In the genomic region with DNA sequence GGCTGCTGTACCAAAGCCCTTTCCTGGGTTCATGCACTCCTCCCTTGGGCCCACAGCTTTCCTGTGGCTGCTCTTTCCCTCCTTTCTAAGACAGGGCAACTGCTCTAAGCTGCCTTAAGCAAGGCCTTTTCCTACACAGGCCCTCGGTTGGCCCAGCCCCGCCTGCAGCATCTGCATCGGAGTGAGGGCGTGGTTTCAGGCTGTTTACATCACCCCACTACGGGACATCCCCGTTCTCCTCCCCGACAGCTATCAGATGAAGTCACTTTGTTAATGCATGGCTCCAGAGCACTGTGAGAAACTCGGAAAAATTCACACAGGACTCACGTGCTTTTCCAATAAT, we compare ENCODE assay signal across 12 cellular contexts. TPM values are rescaled to one million over a fixed set of nuclear protein-coding genes. Genes with fewer than 3 reads are reported as not detected.
DNase-seq lines count a peak whose midpoint lies in the region; ATAC-seq, FAIRE-seq and TF ChIP-seq lines count a peak whose summit lies in the region.
"Had no signal": no experiment of that assay in that cellular context is flagged by ENCODE, and none has a peak within 500 bp of the region (broad histone marks: within the 10 kb centered on the region; RNA-seq: fewer than 3 reads in every experiment).

No MANE protein-coding gene starts in this region.

- dilution Hi-C loops in keratinocyte (cut with MboI; ENCODE audit: extremely low pct_ligation_motif_present, low sequenced_read_pairs) = no loop called here

- H3K9me1 ChIP-seq in keratinocyte (ENCODE audit: control insufficient read depth, extremely low read depth, insufficient read depth, low read length) = no peaks in the 10 kb centered on the region

- H3K4me2 ChIP-seq in GM23248 (ENCODE audit: unreplicated experiment) (no peak overlapping the region), keratinocyte (ENCODE audit: control insufficient read depth, extremely low read depth, insufficient read depth, low read depth, low read length) (no peak overlapping the region)

- POLR2A ChIA-PET in CD4-positive, alpha-beta T cell (lab: Charles Lee) = interaction anchor here (1.0 kb wide), 1 partner anchor 43 kb away, joined by 4 read pairs; a partner anchor contains a TSS
- POLR2A ChIA-PET in activated CD8-positive, alpha-beta T cell treated with anti-CD3 and anti-CD28 coated beads, Interleukin-2, amount 10 ng/mL, durations not matched to agents 7 days and 5 days (lab: Charles Lee) = interaction anchor here (0.6 kb wide), 1 partner anchor 22 kb away, joined by 5 read pairs; no protein-coding TSS in a partner anchor

- no peak overlapping the region for H3K9ac ChIP-seq in GM23248
- H3K9ac ChIP-seq in keratinocyte (ENCODE audit: control insufficient read depth, extremely low read depth, insufficient read depth, low read length) = no peak overlapping the region

- H3K4me3 ChIP-seq in GM23248 (no peak overlapping the region), keratinocyte (ENCODE audit: control insufficient read depth in 2 of 3, extremely low read depth in 1 of 3, insufficient read depth in 2 of 3, low read depth in 1 of 3, low read length in 3 of 3) (no peak overlapping the region), aorta (ENCODE audit: low read length in 2 of 2) (no peak overlapping the region), spleen (no peak overlapping the region)

- 0 out of 2 replicates have a peak, but pooled peaks cover 5% of the 10 kb centered on the region for H3F3A ChIP-seq in GM23248 (ENCODE audit: insufficient read depth)

- intact Hi-C loops in CD4-positive, alpha-beta T cell (cut with DNase I, micrococcal nuclease) = loop anchor here in 1 of 2 experiments (5.0 kb wide), 1 partner anchor 153 kb away; a partner anchor contains a TSS
- intact Hi-C loops in aorta (cut with DNase I) = no loop called here
- intact Hi-C loops in spleen (cut with DNase I; ENCODE audit: low total_unique reads) = no loop called here

- CTCF ChIA-PET in CD4-positive, alpha-beta T cell (lab: Charles Lee) = no interaction called here
- CTCF ChIA-PET in activated CD8-positive, alpha-beta T cell treated with anti-CD3 and anti-CD28 coated beads, Interleukin-2, amount 10 ng/mL, durations not matched to agents 7 days and 5 days (lab: Charles Lee) = interaction anchor here (0.7 kb wide), 1 partner anchor 15 kb away, joined by 3 read pairs; a partner anchor contains a TSS

- H4K20me1 ChIP-seq in GM23248 (ENCODE audit: insufficient read depth) (no peaks in the 10 kb centered on the region), keratinocyte (ENCODE audit: control insufficient read depth, extremely low read depth, insufficient read depth, low read length) (peaks cover 3% of the 10 kb centered on the region)

- no peaks in the 10 kb centered on the region for H3K27me3 ChIP-seq in CD4-positive, alpha-beta T cell (ENCODE audit: control insufficient read depth, insufficient read depth, low read length)
- no peaks in the 10 kb centered on the region for H3K27me3 ChIP-seq in GM23248 (replicated peaks; ENCODE audit: insufficient read depth)
- H3K27me3 ChIP-seq in keratinocyte (ENCODE audit: control insufficient read depth, extremely low read depth, insufficient read depth, low read length) = no peaks in the 10 kb centered on the region
- H3K27me3 ChIP-seq in aorta (ENCODE audit: control insufficient read depth in 1 of 2, insufficient read depth in 2 of 2, low read length in 1 of 2) = no peaks in the 10 kb centered on the region
- H3K27me3 ChIP-seq in spleen (replicated peaks in 1 of 7) = no peaks in the 10 kb centered on the region

- H3K36me3 ChIP-seq in GM23248 (ENCODE audit: low read depth) (peaks cover 9% of the 10 kb centered on the region), keratinocyte (ENCODE audit: control insufficient read depth in 2 of 2, extremely low read depth in 1 of 2, insufficient read depth in 2 of 2, low read length in 2 of 2) (peaks cover 29 to 38% of the 10 kb centered on the region in 2 experiments), aorta (ENCODE audit: control insufficient read depth in 1 of 2, insufficient read depth in 2 of 2, low read length in 1 of 2) (peaks cover 3 to 11% of the 10 kb centered on the region in 2 donors), spleen (peaks cover 0 to 65% (median 38%) of the 10 kb centered on the region in 6 donors)

- TF ChIP-seq CTCF in CD4-positive, alpha-beta T cell (IDR thresholded peaks at IDR 0.05) = no peak
- TF ChIP-seq CTCF in keratinocyte (optimal IDR thresholded peaks at IDR 0.05 in 1 of 3, IDR thresholded peaks at IDR 0.05 in 1 of 3, conservative IDR thresholded peaks at IDR 0.05 in 1 of 3; ENCODE audit: extremely low read depth in 1 of 3, insufficient read depth in 2 of 3, low read length in 3 of 3) (no peak), spleen (IDR thresholded peaks at IDR 0.05 in 8 of 11, conservative IDR thresholded peaks at IDR 0.05 in 3 of 11) (no peak)

- 60 to 71% methylated on average over 9 of the region's 9 CpGs for WGBS in GM23248 (ENCODE audit: low coverage in 1 of 2, low lambda C conversion rate in 2 of 2, missing lambda C conversion rate in 2 of 2), 2 experiments
- WGBS in aorta, 2 donors = 82 to 83% methylated on average over 9 of the region's 9 CpGs
- WGBS in spleen, 5 donors = 60 to 85% (median 74%) methylated on average over 9 of the region's 9 CpGs

- no peaks in the 10 kb centered on the region for H3K9me3 ChIP-seq in CD4-positive, alpha-beta T cell (ENCODE audit: control insufficient read depth, low read length)
- H3K9me3 ChIP-seq in GM23248 (ENCODE audit: low read depth) (no peaks in the 10 kb centered on the region), keratinocyte (ENCODE audit: control insufficient read depth, low read depth, low read length) (no peaks in the 10 kb centered on the region), aorta (ENCODE audit: control insufficient read depth, low read length) (no peaks in the 10 kb centered on the region), spleen (no peaks in the 10 kb centered on the region)

- no peak for FAIRE-seq in keratinocyte (lab: Jason Lieb, UNC)

- H3K27ac Mint-ChIP-seq in CD4-positive, alpha-beta T cell = no peak overlapping the region
- peak overlapping the region; percentile 2 for H3K27ac Mint-ChIP-seq in activated CD8-positive, alpha-beta T cell treated with anti-CD3 and anti-CD28 coated beads, Interleukin-2, amount 10 ng/mL, durations not matched to agents 7 days and 5 days
- H3K27ac Mint-ChIP-seq: HFFc6 had no signal

- no peaks in the 10 kb centered on the region for H3K9me2 ChIP-seq in GM23248 (ENCODE audit: insufficient read depth)

- H3K27ac ChIP-seq in CD4-positive, alpha-beta T cell (ENCODE audit: low read depth, low read length) = no peak overlapping the region
- H3K27ac ChIP-seq in GM23248 = no peak overlapping the region
- H3K27ac ChIP-seq in keratinocyte (ENCODE audit: control insufficient read depth, insufficient read depth, low read length) = peak overlapping the region; percentile 50
- no peak overlapping the region for H3K27ac ChIP-seq in aorta (ENCODE audit: low read depth in 1 of 2, low read length in 2 of 2)
- H3K27ac ChIP-seq in spleen = no peak overlapping the region

- no peak for ATAC-seq in CD4-positive, alpha-beta T cell (ENCODE audit: poor library complexity)
- no peak for ATAC-seq in activated CD8-positive, alpha-beta T cell treated with anti-CD3 and anti-CD28 coated beads, Interleukin-2, amount 10 ng/mL, durations not matched to agents 7 days and 5 days
- ATAC-seq in aorta (ENCODE audit: low FRiP score) (no peak), SK-N-SH treated with all-trans-retinoic acid at 6 μM for 48 hours (no peak)
- ATAC-seq: naive thymus-derived CD8-positive, alpha-beta T cell had no signal

- DNase-seq in CD4-positive, alpha-beta T cell = no peak
- DNase-seq in GM23248 (peak; percentile 12), keratinocyte (ENCODE audit: low read depth, low spot score) (no peak), aorta (no peak), spleen (no peak), NCI-H774 (lab: John Stamatoyannopoulos, UW) (no peak)
- no peak for DNase-seq in activated CD8-positive, alpha-beta T cell treated with anti-CD3 and anti-CD28 coated beads, Interleukin-2, amount 10 ng/mL, durations not matched to agents 7 days and 5 days
- DNase-seq: activated CD4-positive, alpha-beta T cell treated with anti-CD3 and anti-CD28 coated beads, Interleukin-2, amount 10 ng/mL, durations not matched to agents 7 days and 5 days; HFFc6; naive thymus-derived CD8-positive, alpha-beta T cell; NCI-H446 treated with DMSO at 0.1 percent for 48 hours had no signal

- no peaks in the 10 kb centered on the region for H3K27me3 Mint-ChIP-seq in CD4-positive, alpha-beta T cell
- no peaks in the 10 kb centered on the region for H3K27me3 Mint-ChIP-seq in activated CD8-positive, alpha-beta T cell treated with anti-CD3 and anti-CD28 coated beads, Interleukin-2, amount 10 ng/mL, durations not matched to agents 7 days and 5 days (ENCODE audit: low read depth)
- H3K27me3 Mint-ChIP-seq: activated CD4-positive, alpha-beta T cell treated with anti-CD3 and anti-CD28 coated beads, Interleukin-2, amount 10 ng/mL, durations not matched to agents 7 days and 5 days; naive thymus-derived CD8-positive, alpha-beta T cell had no signal

- peaks cover 35% of the 10 kb centered on the region for H3K4me1 Mint-ChIP-seq in CD4-positive, alpha-beta T cell (ENCODE audit: low read depth)
- peaks cover 35% of the 10 kb centered on the region for H3K4me1 Mint-ChIP-seq in activated CD8-positive, alpha-beta T cell treated with anti-CD3 and anti-CD28 coated beads, Interleukin-2, amount 10 ng/mL, durations not matched to agents 7 days and 5 days (ENCODE audit: low read depth)

- no peaks in the 10 kb centered on the region for H3K9me3 Mint-ChIP-seq in CD4-positive, alpha-beta T cell
- no peaks in the 10 kb centered on the region for H3K9me3 Mint-ChIP-seq in activated CD8-positive, alpha-beta T cell treated with anti-CD3 and anti-CD28 coated beads, Interleukin-2, amount 10 ng/mL, durations not matched to agents 7 days and 5 days (ENCODE audit: insufficient read depth)
- H3K9me3 Mint-ChIP-seq: activated CD4-positive, alpha-beta T cell treated with anti-CD3 and anti-CD28 coated beads, Interleukin-2, amount 10 ng/mL, durations not matched to agents 7 days and 5 days; HFFc6; naive thymus-derived CD8-positive, alpha-beta T cell had no signal

- H3K79me2 ChIP-seq in GM23248 (ENCODE audit: insufficient read depth) (peaks cover 58% of the 10 kb centered on the region), keratinocyte (ENCODE audit: control insufficient read depth, insufficient read depth, low read length) (peaks cover 38% of the 10 kb centered on the region)

- no peak overlapping the region for H2AFZ ChIP-seq in GM23248
- H2AFZ ChIP-seq in keratinocyte (ENCODE audit: control insufficient read depth, low read length) = no peak overlapping the region

- no peak for TF ChIP-seq POLR2A in spleen (IDR thresholded peaks at IDR 0.05)

- H3K4me3 Mint-ChIP-seq in CD4-positive, alpha-beta T cell = peak overlapping the region; percentile 79
- H3K4me3 Mint-ChIP-seq in activated CD8-positive, alpha-beta T cell treated with anti-CD3 and anti-CD28 coated beads, Interleukin-2, amount 10 ng/mL, durations not matched to agents 7 days and 5 days = no peak overlapping the region
- H3K4me3 Mint-ChIP-seq: activated CD4-positive, alpha-beta T cell treated with anti-CD3 and anti-CD28 coated beads, Interleukin-2, amount 10 ng/mL, durations not matched to agents 7 days and 5 days; HFFc6 had no signal

- peaks cover 52% of the 10 kb centered on the region for H3K36me3 Mint-ChIP-seq in CD4-positive, alpha-beta T cell (ENCODE audit: low read depth)
- H3K36me3 Mint-ChIP-seq in activated CD8-positive, alpha-beta T cell treated with anti-CD3 and anti-CD28 coated beads, Interleukin-2, amount 10 ng/mL, durations not matched to agents 7 days and 5 days (ENCODE audit: low read depth) = peaks cover 44% of the 10 kb centered on the region

- in situ Hi-C loops in GM23248 (cut with MboI) = no loop called here

- H3K4me1 ChIP-seq in GM23248 (ENCODE audit: insufficient read depth) = peaks cover 13% of the 10 kb centered on the region
- H3K4me1 ChIP-seq in keratinocyte (ENCODE audit: control insufficient read depth, extremely low read depth, insufficient read depth, low read length) = peaks cover 27% of the 10 kb centered on the region
- no peaks in the 10 kb centered on the region for H3K4me1 ChIP-seq in aorta (ENCODE audit: control insufficient read depth in 1 of 2, insufficient read depth in 2 of 2, low read length in 2 of 2)
- H3K4me1 ChIP-seq in spleen = peaks cover 23 to 53% (median 40%) of the 10 kb centered on the region in 6 donors

RNA-seq across cellular contexts. Expression of a gene that starts 3.4 kb away (rescaled TPM):
- total RNA-seq in CD4-positive, alpha-beta T cell = 10 to 100 TPM; 36.4 to 36.8 TPM
- total RNA-seq in GM23248 (2014; rRNA removed; shearing (Covaris generic)) = 27.0 and 32.6 TPM in 2 replicates
- polyA plus RNA-seq in GM23248 (2016; fragmentation: Nextera tagmentation; extraction: Ambion mirVana) = 24.1 and 26.7 TPM in 2 replicates
- total RNA-seq in activated CD8-positive, alpha-beta T cell treated with anti-CD3 and anti-CD28 coated beads, Interleukin-2, amount 10 ng/mL, durations not matched to agents 7 days and 5 days = 10 to 100 TPM; 36.8 to 37.1 TPM
- 25.3 to 32.4 TPM (median 26.2 TPM) in 3 replicates for polyA plus RNA-seq in keratinocyte
- 20.2 TPM for polyA plus RNA-seq in keratinocyte (2011; ENCODE audit: low read depth)
- 16.1 and 19.9 TPM in 2 replicates for polyA plus RNA-seq in keratinocyte (2011; cell fraction: cytosol; rRNA removed)
- polyA plus RNA-seq in keratinocyte (2011; cell fraction: nucleus; rRNA removed) = 68.3 and 79.1 TPM in 2 replicates
- polyA plus RNA-seq in keratinocyte (2012; ENCODE audit: low replicate concordance) = 16.9 and 26.9 TPM in 2 replicates
- 17.8 to 19.1 TPM (median 19.0 TPM) in 3 replicates for polyA minus RNA-seq in keratinocyte
- polyA minus RNA-seq in keratinocyte (2011; cell fraction: cytosol; rRNA and poly(A)+ RNA removed) = 13.0 TPM
- polyA minus RNA-seq in keratinocyte (2011; cell fraction: nucleus; rRNA and poly(A)+ RNA removed) = 15.3 and 20.4 TPM in 2 replicates
- total RNA-seq in aorta = 10 to 100 TPM; 24.8 to 35.7 TPM
- polyA plus RNA-seq in aorta = 10 to 100 TPM in 1 of 2 donors, 1 to 10 TPM in 1; 9.9 to 94.0 TPM
- total RNA-seq in spleen = 10 to 100 TPM; 31.7 to 47.3 (median 39.8) TPM
- polyA plus RNA-seq in spleen = 10 to 100 TPM; 41.3 to 80.5 (median 67.4) TPM

RNA-seq across cellular contexts. Expression of a gene that starts 15.0 kb away (rescaled TPM):
- 10 to 100 TPM in 1 of 2 experiments, 1 to 10 TPM in 1; 8.6 to 11.3 TPM for total RNA-seq in CD4-positive, alpha-beta T cell
- 29.6 and 35.0 TPM in 2 replicates for total RNA-seq in GM23248 (2014; rRNA removed; shearing (Covaris generic))
- polyA plus RNA-seq in GM23248 (2016; fragmentation: Nextera tagmentation; extraction: Ambion mirVana) = 6.1 and 11.6 TPM in 2 replicates
- total RNA-seq in activated CD8-positive, alpha-beta T cell treated with anti-CD3 and anti-CD28 coated beads, Interleukin-2, amount 10 ng/mL, durations not matched to agents 7 days and 5 days = 10 to 100 TPM; 35.4 to 38.3 TPM
- 25.8 to 28.1 TPM (median 27.8 TPM) in 3 replicates for polyA plus RNA-seq in keratinocyte
- 19.0 TPM for polyA plus RNA-seq in keratinocyte (2011; ENCODE audit: low read depth)
- polyA plus RNA-seq in keratinocyte (2011; cell fraction: cytosol; rRNA removed) = 13.6 and 24.5 TPM in 2 replicates
- 27.6 and 29.4 TPM in 2 replicates for polyA plus RNA-seq in keratinocyte (2011; cell fraction: nucleus; rRNA removed)
- polyA plus RNA-seq in keratinocyte (2012; ENCODE audit: low replicate concordance) = 27.3 and 30.2 TPM in 2 replicates
- polyA minus RNA-seq in keratinocyte = 9.5 to 21.9 TPM (median 11.2 TPM) in 3 replicates
- polyA minus RNA-seq in keratinocyte (2011; cell fraction: cytosol; rRNA and poly(A)+ RNA removed) = 17.8 TPM
- polyA minus RNA-seq in keratinocyte (2011; cell fraction: nucleus; rRNA and poly(A)+ RNA removed) = 7.1 and 7.8 TPM in 2 replicates
- 10 to 100 TPM; 10.3 to 12.8 TPM for total RNA-seq in aorta
- polyA plus RNA-seq in aorta = 10 to 100 TPM in 1 of 2 donors, 1 to 10 TPM in 1; 8.0 to 15.0 TPM
- total RNA-seq in spleen = 10 to 100 TPM; 12.7 to 17.5 (median 15.3) TPM
- 10 to 100 TPM; 17.7 to 24.1 (median 17.8) TPM for polyA plus RNA-seq in spleen

RNA-seq across cellular contexts. Expression of a gene that starts 23.7 kb away (rescaled TPM):
- 10 to 100 TPM; 49.3 to 52.5 TPM for total RNA-seq in CD4-positive, alpha-beta T cell
- 28.7 and 42.9 TPM in 2 replicates for total RNA-seq in GM23248 (2014; rRNA removed; shearing (Covaris generic))
- polyA plus RNA-seq in GM23248 (2016; fragmentation: Nextera tagmentation; extraction: Ambion mirVana) (97.6 and 99.8 TPM in 2 replicates), keratinocyte (18.1 to 33.0 TPM (median 21.0 TPM) in 3 replicates), aorta (10 to 100 TPM; 39.7 to 86.6 TPM), spleen (10 to 100 TPM; 69.9 to 98.1 (median 84.9) TPM)
- 10 to 100 TPM; 51.4 to 55.5 TPM for total RNA-seq in activated CD8-positive, alpha-beta T cell treated with anti-CD3 and anti-CD28 coated beads, Interleukin-2, amount 10 ng/mL, durations not matched to agents 7 days and 5 days
- polyA plus RNA-seq in keratinocyte (2011; ENCODE audit: low read depth) = 39.7 TPM
- 12.6 and 45.9 TPM in 2 replicates for polyA plus RNA-seq in keratinocyte (2011; cell fraction: cytosol; rRNA removed)
- 9.0 and 17.7 TPM in 2 replicates for polyA plus RNA-seq in keratinocyte (2011; cell fraction: nucleus; rRNA removed)
- polyA plus RNA-seq in keratinocyte (2012; ENCODE audit: low replicate concordance) = 37.7 and 52.2 TPM in 2 replicates
- polyA minus RNA-seq in keratinocyte = 3.0 to 4.9 TPM (median 4.2 TPM) in 3 replicates
- polyA minus RNA-seq in keratinocyte (2011; cell fraction: cytosol; rRNA and poly(A)+ RNA removed) = 47.8 TPM
- 4.0 and 6.6 TPM in 2 replicates for polyA minus RNA-seq in keratinocyte (2011; cell fraction: nucleus; rRNA and poly(A)+ RNA removed)
- total RNA-seq in aorta (10 to 100 TPM; 25.8 to 43.7 TPM), spleen (10 to 100 TPM; 20.5 to 38.1 (median 32.8) TPM)

RNA-seq across cellular contexts. Expression of a gene that starts 25.2 kb away (rescaled TPM):
- total RNA-seq in CD4-positive, alpha-beta T cell = 1 to 10 TPM; 7.8 to 8.4 TPM
- 0.54 and 0.89 TPM in 2 replicates for total RNA-seq in GM23248 (2014; rRNA removed; shearing (Covaris generic))
- polyA plus RNA-seq in GM23248 (2016; fragmentation: Nextera tagmentation; extraction: Ambion mirVana) (0.44 and 0.59 TPM in 2 replicates), keratinocyte (0.17 to 0.34 TPM (median 0.18 TPM) in 3 replicates), aorta (10 to 100 TPM in 1 of 2 donors, 1 to 10 TPM in 1; 2.1 to 36.6 TPM), spleen (10 to 100 TPM in 2 of 3 donors, 1 to 10 TPM in 1; 8.4 to 19.9 (median 10.1) TPM)
- total RNA-seq in activated CD8-positive, alpha-beta T cell treated with anti-CD3 and anti-CD28 coated beads, Interleukin-2, amount 10 ng/mL, durations not matched to agents 7 days and 5 days = 1 to 10 TPM; 3.4 to 3.7 TPM
- 1.2 TPM for polyA plus RNA-seq in keratinocyte (2011; ENCODE audit: low read depth)
- 0.12 and 0.14 TPM in 2 replicates for polyA plus RNA-seq in keratinocyte (2011; cell fraction: cytosol; rRNA removed)
- 2.3 and 3.4 TPM in 2 replicates for polyA plus RNA-seq in keratinocyte (2011; cell fraction: nucleus; rRNA removed)
- polyA plus RNA-seq in keratinocyte (2012; ENCODE audit: low replicate concordance) = 0.32 and 1.1 TPM in 2 replicates
- polyA minus RNA-seq in keratinocyte = 0.19 to 0.49 TPM in 2 of 3 replicates, not detected in the other
- polyA minus RNA-seq in keratinocyte (2011; cell fraction: cytosol; rRNA and poly(A)+ RNA removed) = not detected
- 0.74 and 1.4 TPM in 2 replicates for polyA minus RNA-seq in keratinocyte (2011; cell fraction: nucleus; rRNA and poly(A)+ RNA removed)
- total RNA-seq in aorta (10 to 100 TPM in 1 of 2 donors, 1 to 10 TPM in 1; 7.6 to 10.3 TPM), spleen (10 to 100 TPM in 4 of 7 donors, 1 to 10 TPM in 3; 5.1 to 22.7 (median 11.3) TPM)

RNA-seq across cellular contexts. Expression of a gene that starts 30.1 kb away (rescaled TPM):
- total RNA-seq in CD4-positive, alpha-beta T cell = 10 to 100 TPM; 45.5 to 50.7 TPM
- total RNA-seq in GM23248 (2014; rRNA removed; shearing (Covaris generic)) = 26.9 and 37.1 TPM in 2 replicates
- polyA plus RNA-seq in GM23248 (2016; fragmentation: Nextera tagmentation; extraction: Ambion mirVana) (21.0 and 22.0 TPM in 2 replicates), keratinocyte (94.7 to 163 TPM (median 102 TPM) in 3 replicates), aorta (10 to 100 TPM; 26.8 to 58.9 TPM), spleen (100 to 1,000 TPM in 1 of 3 donors, 10 to 100 TPM in 2; 60.1 to 158 (median 95.1) TPM)
- 10 to 100 TPM; 42.3 to 45.1 TPM for total RNA-seq in activated CD8-positive, alpha-beta T cell treated with anti-CD3 and anti-CD28 coated beads, Interleukin-2, amount 10 ng/mL, durations not matched to agents 7 days and 5 days
- polyA plus RNA-seq in keratinocyte (2011; ENCODE audit: low read depth) = 109 TPM
- polyA plus RNA-seq in keratinocyte (2011; cell fraction: cytosol; rRNA removed) = 66.6 and 112 TPM in 2 replicates
- polyA plus RNA-seq in keratinocyte (2011; cell fraction: nucleus; rRNA removed) = 352 and 475 TPM in 2 replicates
- 76.1 and 101 TPM in 2 replicates for polyA plus RNA-seq in keratinocyte (2012; ENCODE audit: low replicate concordance)
- 102 to 286 TPM (median 125 TPM) in 3 replicates for polyA minus RNA-seq in keratinocyte
- polyA minus RNA-seq in keratinocyte (2011; cell fraction: cytosol; rRNA and poly(A)+ RNA removed) = 104 TPM
- 120 and 135 TPM in 2 replicates for polyA minus RNA-seq in keratinocyte (2011; cell fraction: nucleus; rRNA and poly(A)+ RNA removed)
- total RNA-seq in aorta (10 to 100 TPM; 20.6 to 35.6 TPM), spleen (10 to 100 TPM; 51.4 to 85.2 (median 70.2) TPM)
